11 cellular contexts compared by ENCODE assay signal in the genomic region with DNA sequence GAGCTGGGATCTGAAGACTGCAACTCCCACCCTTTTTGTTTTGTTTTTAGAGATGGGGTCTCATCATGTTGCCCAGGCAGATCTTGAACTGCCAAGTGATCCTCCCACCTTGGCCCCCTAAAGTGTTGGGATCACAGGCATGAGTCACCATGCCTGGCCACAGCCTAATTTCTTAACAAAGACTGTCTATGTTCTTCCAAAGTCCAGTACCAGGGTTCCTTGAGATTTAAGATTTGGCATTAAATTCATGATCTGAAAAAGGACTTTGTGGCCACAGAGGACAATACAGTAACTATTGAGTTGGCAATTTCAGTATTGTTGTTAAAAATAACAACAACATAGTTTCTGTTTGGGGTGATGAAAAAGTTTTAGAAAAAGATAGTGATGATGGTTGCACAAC.
"Had no signal": no experiment of that assay in that cellular context is flagged by ENCODE, and none has a peak within 500 bp of the region (broad histone marks: within the 10 kb centered on the region; RNA-seq: fewer than 3 reads in every experiment).

No MANE protein-coding gene starts in this region.

- H3K9me3 Mint-ChIP-seq: naive thymus-derived CD4-positive, alpha-beta T cell; stimulated activated naive B cell treated with anti-CD40 and anti-IgM and Interleukin-4, amounts not matched to agents 10 μg/mL and 1 μg/mL and 100 μg/mL, for 72 hours; T-helper 2 cell treated with Interferon-gamma antibody and Interleukin-4, amounts not matched to agents 5 μg/mL and 100 μg/mL, for 36 hours had no signal

- H3K27me3 ChIP-seq: dorsolateral prefrontal cortex, ovary, tibial artery had no signal

- H3K27me3 Mint-ChIP-seq: naive thymus-derived CD4-positive, alpha-beta T cell; stimulated activated naive B cell treated with anti-CD40 and anti-IgM and Interleukin-4, amounts not matched to agents 10 μg/mL and 1 μg/mL and 100 μg/mL, for 72 hours had no signal

- H3K9me3 ChIP-seq: mucosa of descending colon, ovary, tibial artery had no signal

- H3K27ac ChIP-seq: dorsolateral prefrontal cortex, ovary, tibial artery had no signal

- H3K27ac Mint-ChIP-seq: naive thymus-derived CD4-positive, alpha-beta T cell; stimulated activated naive B cell treated with anti-CD40 and anti-IgM and Interleukin-4, amounts not matched to agents 10 μg/mL and 1 μg/mL and 100 μg/mL, for 72 hours; T-helper 2 cell treated with Interferon-gamma antibody and Interleukin-4, amounts not matched to agents 5 μg/mL and 100 μg/mL, for 36 hours had no signal

- H3K4me3 Mint-ChIP-seq: naive thymus-derived CD4-positive, alpha-beta T cell; stimulated activated naive B cell treated with anti-CD40 and anti-IgM and Interleukin-4, amounts not matched to agents 10 μg/mL and 1 μg/mL and 100 μg/mL, for 72 hours; T-helper 2 cell treated with Interferon-gamma antibody and Interleukin-4, amounts not matched to agents 5 μg/mL and 100 μg/mL, for 36 hours had no signal

- H3K4me1 ChIP-seq: tibial artery had no signal

- H3K4me1 Mint-ChIP-seq: naive thymus-derived CD4-positive, alpha-beta T cell; stimulated activated naive B cell treated with anti-CD40 and anti-IgM and Interleukin-4, amounts not matched to agents 10 μg/mL and 1 μg/mL and 100 μg/mL, for 72 hours had no signal

- DNase-seq: activated CD4-positive, alpha-beta T cell treated with anti-CD3 and anti-CD28 coated beads, Interleukin-2, amount 50 U/mL, for 1 hour; activated CD8-positive, alpha-beta memory T cell treated with anti-CD3 and anti-CD28 coated beads for 24 hours; aorta; dorsolateral prefrontal cortex; mucosa of descending colon; naive thymus-derived CD4-positive, alpha-beta T cell; ovary; stimulated activated CD4-positive, alpha-beta T cell treated with anti-CD3 and anti-CD28 coated beads, Interleukin-4, amount 100 ng/mL, for 1 hour; stimulated activated naive B cell treated with anti-CD40 and anti-IgM and Interleukin-4, amounts not matched to agents 10 μg/mL and 1 μg/mL and 100 μg/mL, for 72 hours; tibial artery had no signal

- H3K36me3 Mint-ChIP-seq: stimulated activated naive B cell treated with anti-CD40 and anti-IgM and Interleukin-4, amounts not matched to agents 10 μg/mL and 1 μg/mL and 100 μg/mL, for 72 hours had no signal
